ENCODE assay signal across 11 cellular contexts in genomic region chr2:24831736-24832421, GRCh38. TPM values are rescaled to one million over a fixed set of nuclear protein-coding genes. Genes with fewer than 3 reads are reported as not detected.
A peak's percentile ranks its signal among the peaks of the same experiment; 100 is the strongest.
DNase-seq lines count a peak whose midpoint lies in the region; ATAC-seq and TF ChIP-seq lines count a peak whose summit lies in the region.
"Had no signal": no experiment of that assay in that cellular context is flagged by ENCODE, and none has a peak within 500 bp of the region (broad histone marks: within the 10 kb centered on the region; RNA-seq: fewer than 3 reads in every experiment).

No MANE protein-coding gene starts in this region.

- no peak overlapping the region for H3K27ac ChIP-seq in GM23338 (ENCODE audit: low read depth)

- intact Hi-C loops in posterior vena cava (cut with DNase I): no loop called here

- H3K9me2 ChIP-seq in GM23338 (ENCODE audit: insufficient read depth): no peaks in the 10 kb centered on the region

- peak; percentile 7 for ATAC-seq in GM23338
- no peak for ATAC-seq in WTC11
- ATAC-seq: activated CD4-positive, alpha-beta T cell treated with anti-CD3 and anti-CD28 coated beads for 36 hours had no signal

- peaks cover 13% of the 10 kb centered on the region for H3K27me3 Mint-ChIP-seq in GM23338 (ENCODE audit: insufficient read depth, low read depth, poor library complexity)
- H3K27me3 Mint-ChIP-seq in WTC11 (ENCODE audit: low read depth): no peaks in the 10 kb centered on the region; the same call in 1 of the 2 replicates
- H3K27me3 Mint-ChIP-seq: activated CD4-positive, alpha-beta T cell treated with anti-CD3 and anti-CD28 coated beads for 36 hours had no signal

- H3K4me2 ChIP-seq in GM23338: no peak overlapping the region

- H4K20me1 ChIP-seq in GM23338 (replicated peaks; ENCODE audit: insufficient read depth): no peaks in the 10 kb centered on the region; the same call in 1 of the 2 replicates

- POLR2A ChIA-PET in WTC11 (lab: Charles Lee): no interaction called here

- TF ChIP-seq CTCF in GM23338 (conservative IDR thresholded peaks at IDR 0.05; ENCODE audit: low read depth in 2 of 2): no peak
- TF ChIP-seq CTCF in WTC11 (IDR thresholded peaks at IDR 0.05): no peak
- no peak for TF ChIP-seq CTCF in foreskin fibroblast (IDR thresholded peaks at IDR 0.05; ENCODE audit: low read depth, low read length)

- H3K9me3 Mint-ChIP-seq in GM23338: no peaks in the 10 kb centered on the region
- no peaks in the 10 kb centered on the region for H3K9me3 Mint-ChIP-seq in WTC11

- 0 out of 2 replicates have a peak overlapping the region, but pooled peaks have one; percentile 39 for H3K27ac Mint-ChIP-seq in GM23338
- peak overlapping the region; percentile 25 for H3K27ac Mint-ChIP-seq in WTC11
- H3K27ac Mint-ChIP-seq: activated CD4-positive, alpha-beta T cell treated with anti-CD3 and anti-CD28 coated beads for 36 hours had no signal

- no peaks in the 10 kb centered on the region for H3K27me3 ChIP-seq in GM23338 (ENCODE audit: insufficient read depth)

- CTCF ChIA-PET in WTC11 (lab: Charles Lee): interaction anchor here (2.5 kb wide), 1 partner anchor 218 kb away, joined by 5 read pairs; no protein-coding TSS in a partner anchor

- no peaks in the 10 kb centered on the region for H3K36me3 ChIP-seq in GM23338 (ENCODE audit: insufficient read depth)

- no peak overlapping the region for H2AFZ ChIP-seq in GM23338

- in situ Hi-C loops in ACHN (cut with HindIII; ENCODE audit: low pct_ligation_motif_present, low pct_unique_long_range_greater_than_20kb, low sequenced_read_pairs): no loop called here

- no peak overlapping the region for H3K4me3 ChIP-seq in GM23338
- H3K4me3 ChIP-seq in foreskin fibroblast (ENCODE audit: low read depth in 1 of 2, low read length in 2 of 2): no peak overlapping the region

- DNase-seq in GM23338 (ENCODE audit: low spot score) (no peak), WTC11 (ENCODE audit: low spot score) (no peak), hippocampal formation (lab: John Stamatoyannopoulos, UW) (peak; percentile 76 to 84), posterior vena cava (ENCODE audit: low spot score) (peak; percentile 72), HuH-7.5 (ENCODE audit: low spot score) (no peak), foreskin fibroblast (no peak), ACHN (no peak), NCI-H187 (lab: John Stamatoyannopoulos, UW) (no peak)
- DNase-seq: activated CD4-positive, alpha-beta T cell treated with anti-CD3 and anti-CD28 coated beads for 36 hours; activated gamma-delta T cell treated with Interleukin-2 at 50 U/mL for 16 hours; Calu3 had no signal

- H3K79me2 ChIP-seq in GM23338 (replicated peaks; ENCODE audit: insufficient read depth): no peaks in the 10 kb centered on the region

- H3K4me3 Mint-ChIP-seq in GM23338 (no peak overlapping the region), WTC11 (no peak overlapping the region)
- H3K4me3 Mint-ChIP-seq: activated CD4-positive, alpha-beta T cell treated with anti-CD3 and anti-CD28 coated beads for 36 hours had no signal

- 0 out of 2 replicates have a peak, but pooled peaks cover 6% of the 10 kb centered on the region for H3K4me1 ChIP-seq in GM23338 (ENCODE audit: insufficient read depth)

- peaks cover 6% of the 10 kb centered on the region; the same call in 1 of the 2 replicates for H3F3A ChIP-seq in GM23338 (replicated peaks; ENCODE audit: low read depth)

- H3K36me3 Mint-ChIP-seq in GM23338 (ENCODE audit: low read depth): peaks cover 51% of the 10 kb centered on the region
- peaks cover 28% of the 10 kb centered on the region for H3K36me3 Mint-ChIP-seq in WTC11

- H3K4me1 Mint-ChIP-seq in GM23338 (peaks cover 30% of the 10 kb centered on the region), WTC11 (peaks cover 28% of the 10 kb centered on the region)

TF ChIP-seq in GM23338, 12 proteins besides CTCF, POLR2A, EP300 and RAD21 (continues in another document):
- no peak for TF ChIP-seq CREB1 (CRISPR knock-in tag; IDR thresholded peaks at IDR 0.05; ENCODE audit: low read depth)
- TF ChIP-seq NANOG (IDR thresholded peaks at IDR 0.05; ENCODE audit: borderline replicate concordance): no peak
- no peak for TF ChIP-seq STAT1 (IDR thresholded peaks at IDR 0.05; ENCODE audit: unreplicated experiment)
- no peak for TF ChIP-seq ZNF331 (CRISPR knock-in tag; IDR thresholded peaks at IDR 0.05; ENCODE audit: low read depth)
- TF ChIP-seq EZH2phosphoT487 (IDR thresholded peaks at IDR 0.05; ENCODE audit: unreplicated experiment): no peak

TF ChIP-seq in WTC11, 78 proteins besides CTCF, POLR2A, EP300 and RAD21 (continues in another document):
- TF ChIP-seq IRF2 (CRISPR knock-in tag; IDR thresholded peaks at IDR 0.05; ENCODE audit: borderline replicate concordance, low read depth) (no peak), KAT7 (CRISPR knock-in tag; IDR thresholded peaks at IDR 0.05; ENCODE audit: borderline replicate concordance) (no peak), SMAD4 (CRISPR knock-in tag; IDR thresholded peaks at IDR 0.05) (no peak), MLX (CRISPR knock-in tag; IDR thresholded peaks at IDR 0.05) (no peak), ATF2 (CRISPR knock-in tag; IDR thresholded peaks at IDR 0.05; ENCODE audit: borderline replicate concordance, low read depth) (no peak), USF1 (CRISPR knock-in tag; IDR thresholded peaks at IDR 0.05) (no peak), ERG (CRISPR knock-in tag; IDR thresholded peaks at IDR 0.05) (no peak)
- TF ChIP-seq, protein P1, sequence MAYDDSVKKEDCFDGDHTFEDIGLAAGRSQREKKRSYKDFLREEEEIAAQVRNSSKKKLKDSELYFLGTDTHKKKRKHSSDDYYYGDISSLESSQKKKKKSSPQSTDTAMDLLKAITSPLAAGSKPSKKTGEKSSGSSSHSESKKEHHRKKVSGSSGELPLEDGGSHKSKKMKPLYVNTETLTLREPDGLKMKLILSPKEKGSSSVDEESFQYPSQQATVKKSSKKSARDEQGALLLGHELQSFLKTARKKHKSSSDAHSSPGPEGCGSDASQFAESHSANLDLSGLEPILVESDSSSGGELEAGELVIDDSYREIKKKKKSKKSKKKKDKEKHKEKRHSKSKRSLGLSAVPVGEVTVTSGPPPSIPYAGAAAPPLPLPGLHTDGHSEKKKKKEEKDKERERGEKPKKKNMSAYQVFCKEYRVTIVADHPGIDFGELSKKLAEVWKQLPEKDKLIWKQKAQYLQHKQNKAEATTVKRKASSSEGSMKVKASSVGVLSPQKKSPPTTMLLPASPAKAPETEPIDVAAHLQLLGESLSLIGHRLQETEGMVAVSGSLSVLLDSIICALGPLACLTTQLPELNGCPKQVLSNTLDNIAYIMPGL (CRISPR knock-in tag; IDR thresholded peaks at IDR 0.05): no peak
- TF ChIP-seq, protein P2, sequence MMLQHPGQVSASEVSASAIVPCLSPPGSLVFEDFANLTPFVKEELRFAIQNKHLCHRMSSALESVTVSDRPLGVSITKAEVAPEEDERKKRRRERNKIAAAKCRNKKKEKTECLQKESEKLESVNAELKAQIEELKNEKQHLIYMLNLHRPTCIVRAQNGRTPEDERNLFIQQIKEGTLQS (CRISPR knock-in tag; conservative IDR thresholded peaks at IDR 0.05): no peak

RNA-seq across cellular contexts. Expression of gene CENPO, which starts 38.7 kb away (rescaled TPM):
- 44.7 and 44.8 TPM in 2 replicates for total RNA-seq in GM23338 (2014; rRNA removed; shearing (Covaris generic))
- 27.0 and 27.1 TPM in 2 replicates for polyA plus RNA-seq in GM23338 (2016; fragmentation: Nextera tagmentation; extraction: Ambion mirVana)
- total RNA-seq in WTC11 (2021) (35.2 to 38.6 TPM (median 35.2 TPM) in 3 replicates), posterior vena cava (1 to 10 TPM; 2.6 to 3.9 TPM)

RNA-seq across cellular contexts. Expression of gene PTRHD1, which starts 38.7 kb away (rescaled TPM):
- 27.1 and 46.9 TPM in 2 replicates for total RNA-seq in GM23338 (2014; rRNA removed; shearing (Covaris generic))
- 105 and 128 TPM in 2 replicates for polyA plus RNA-seq in GM23338 (2016; fragmentation: Nextera tagmentation; extraction: Ambion mirVana)
- total RNA-seq in WTC11 (2021) (37.6 to 43.4 TPM (median 39.2 TPM) in 3 replicates), posterior vena cava (10 to 100 TPM; 13.7 to 14.2 TPM)

Comparison
In these comparisons a context has a peak if more than half of its experiments do, and no peak if none do; other contexts are left out.
1. DNase-seq: peak in hippocampal formation (2 of 2) and posterior vena cava (single experiment); none in GM23338 (single experiment), WTC11 (single experiment), HuH-7.5 (single experiment), foreskin fibroblast (0 of 2), ACHN (single experiment) and NCI-H187 (0 of 2).